Comparison of ENCODE assay signal across 9 cellular contexts in genomic region chr7:21526007-21526406, GRCh38. TPM values are rescaled to one million over a fixed set of nuclear protein-coding genes. Genes with fewer than 3 reads are reported as not detected.
DNase-seq lines count a peak whose midpoint lies in the region; ATAC-seq, FAIRE-seq and TF ChIP-seq lines count a peak whose summit lies in the region.
"Had no signal": no experiment of that assay in that cellular context is flagged by ENCODE, and none has a peak within 500 bp of the region (broad histone marks: within the 10 kb centered on the region; RNA-seq: fewer than 3 reads in every experiment).

No MANE protein-coding gene starts in this region.

- H3K27ac Mint-ChIP-seq in neural progenitor cell: no peak overlapping the region

- FAIRE-seq in bronchial epithelial cell (lab: Jason Lieb, UNC): no peak

- no peak overlapping the region for H3K27ac ChIP-seq in neural progenitor cell

- H3K4me3 ChIP-seq in bronchial epithelial cell (ENCODE audit: low read depth, low read length) (no peak overlapping the region), neural progenitor cell (no peak overlapping the region)

- H3K4me1 ChIP-seq in neural progenitor cell: no peaks in the 10 kb centered on the region

- no peak overlapping the region for H3K9ac ChIP-seq in neural progenitor cell

- no peaks in the 10 kb centered on the region for H3K79me2 ChIP-seq in neural progenitor cell (ENCODE audit: low read depth)

- no peaks in the 10 kb centered on the region for H4K20me1 ChIP-seq in neural progenitor cell (ENCODE audit: low read depth)

- no peak overlapping the region for H3K4me3 Mint-ChIP-seq in neural progenitor cell

- H3F3A ChIP-seq in neural progenitor cell (ENCODE audit: low read depth): no peaks in the 10 kb centered on the region

- peaks cover 20% of the 10 kb centered on the region for H3K9me3 Mint-ChIP-seq in neural progenitor cell

- TF ChIP-seq CTCF in LNCAP (IDR thresholded peaks at IDR 0.05) (peak; percentile 41; the same call in 1 of the 2 replicates), bronchial epithelial cell (IDR thresholded peaks at IDR 0.05; ENCODE audit: insufficient read depth, low read length, severe bottlenecking) (peak; percentile 41), neural progenitor cell (IDR thresholded peaks at IDR 0.05) (peak; percentile 19)

- H3K36me3 Mint-ChIP-seq in neural progenitor cell: no peaks in the 10 kb centered on the region

- H3K4me1 Mint-ChIP-seq in neural progenitor cell: no peaks in the 10 kb centered on the region

- no peak overlapping the region for H3K4me2 ChIP-seq in neural progenitor cell

- no peaks in the 10 kb centered on the region for H3K9me3 ChIP-seq in neural progenitor cell (ENCODE audit: low read depth)

- H3K27me3 ChIP-seq in bronchial epithelial cell (ENCODE audit: control insufficient read depth, insufficient read depth, low read length) (no peaks in the 10 kb centered on the region), neural progenitor cell (no peaks in the 10 kb centered on the region)

- DNase-seq in EH (ENCODE audit: low read depth) (peak; percentile 17), bronchial epithelial cell (ENCODE audit: low read depth) (peak; percentile 22), neural progenitor cell (ENCODE audit: low spot score) (no peak)
- no peak for DNase-seq in activated CD4-positive, CD25-positive, alpha-beta regulatory T cell treated with anti-CD3 and anti-CD28 coated beads, Interleukin-2, amount 50 U/mL, for 72 hours
- no peak for DNase-seq in activated naive CD4-positive, alpha-beta T cell treated with Interleukin-2 at 50 U/mL for 16 hours
- DNase-seq: NCI-H526 treated with DMSO at 0.1 percent for 48 hours had no signal

- ATAC-seq in HG02588 (IDR thresholded peaks at IDR 0.05; ENCODE audit: unreplicated experiment) (no peak), HG03457 (IDR thresholded peaks at IDR 0.05; ENCODE audit: unreplicated experiment) (no peak)

- H3K36me3 ChIP-seq in bronchial epithelial cell (ENCODE audit: control insufficient read depth, insufficient read depth, low read length) (no peaks in the 10 kb centered on the region), neural progenitor cell (no peaks in the 10 kb centered on the region)

- peaks cover 2% of the 10 kb centered on the region for H3K27me3 Mint-ChIP-seq in neural progenitor cell (ENCODE audit: insufficient read depth, low read depth)

- H2AFZ ChIP-seq in neural progenitor cell (replicated peaks): no peak overlapping the region

RNA-seq across cellular contexts. Expression of gene DNAH11, which starts 16.8 kb away (rescaled TPM):
- total RNA-seq in bronchial epithelial cell (2.6 and 4.1 TPM in 2 replicates), neural progenitor cell (ENCODE audit: low replicate concordance) (0.13 and 0.99 TPM in 2 replicates)

Comparison
In these comparisons a context has a peak if more than half of its experiments do, and no peak if none do; other contexts are left out.
1. DNase-seq: peak in EH (single experiment) and bronchial epithelial cell (single experiment); none in neural progenitor cell (single experiment), activated CD4-positive, CD25-positive, alpha-beta regulatory T cell treated with anti-CD3 and anti-CD28 coated beads, Interleukin-2, amount 50 U/mL, for 72 hours (single experiment) and activated naive CD4-positive, alpha-beta T cell treated with Interleukin-2 at 50 U/mL for 16 hours (single experiment).
2. Peak in every context shown above with its lines, with median percentiles within 50 percentile points of each other: CTCF ChIP-seq.